14 cellular contexts compared by ENCODE assay signal in genomic region chr14:90091393-90091792, GRCh38. TPM values are rescaled to one million over a fixed set of nuclear protein-coding genes. Genes with fewer than 3 reads are reported as not detected.
DNase-seq lines count a peak whose midpoint lies in the region; ATAC-seq and TF ChIP-seq lines count a peak whose summit lies in the region.
"Had no signal": no experiment of that assay in that cellular context is flagged by ENCODE, and none has a peak within 500 bp of the region (broad histone marks: within the 10 kb centered on the region; RNA-seq: fewer than 3 reads in every experiment).

No MANE protein-coding gene starts in this region.

- DNase-seq in NCI-H748 (lab: John Stamatoyannopoulos, UW; ENCODE audit: unreplicated experiment) (peak; percentile 22), NCI-H748 treated with DMSO at 0.1 percent for 48 hours (lab: John Stamatoyannopoulos, UW) (no peak), RWPE2 (ENCODE audit: low spot score) (no peak), fibroblast of the conjunctiva (ENCODE audit: low read depth) (peak; percentile 50), stromal cell of bone marrow (ENCODE audit: low read depth) (peak; percentile 35), NCI-H1436 (lab: John Stamatoyannopoulos, UW) (no peak), GF-D8 (lab: John Stamatoyannopoulos, UW) (no peak), dorsolateral prefrontal cortex (no peak)
- DNase-seq: DND-41, sigmoid colon had no signal

- H3K9me3 ChIP-seq in RWPE2 (ENCODE audit: severe bottlenecking) = no peaks in the 10 kb centered on the region
- H3K9me3 ChIP-seq: A549, gastroesophageal sphincter, sigmoid colon had no signal

- peaks cover 2% of the 10 kb centered on the region for H3K4me1 ChIP-seq in RWPE2 (ENCODE audit: insufficient read depth, poor library complexity, severe bottlenecking)
- H3K4me1 ChIP-seq: A549 had no signal

- no peak overlapping the region for H3K4me3 ChIP-seq in RWPE2 (ENCODE audit: severe bottlenecking)
- H3K4me3 ChIP-seq in dorsolateral prefrontal cortex = no peak overlapping the region
- H3K4me3 ChIP-seq: A549, cardiac muscle cell, gastroesophageal sphincter, sigmoid colon had no signal

- no peaks in the 10 kb centered on the region for H3K27me3 ChIP-seq in RWPE2 (ENCODE audit: insufficient read depth, poor library complexity, severe bottlenecking)
- no peaks in the 10 kb centered on the region for H3K27me3 ChIP-seq in dorsolateral prefrontal cortex
- H3K27me3 ChIP-seq: cardiac muscle cell, gastroesophageal sphincter, sigmoid colon had no signal

- H3K36me3 ChIP-seq in RWPE2 (ENCODE audit: low read depth) = no peaks in the 10 kb centered on the region
- H3K36me3 ChIP-seq: cardiac muscle cell, gastroesophageal sphincter, sigmoid colon had no signal

- peak; percentile 41 for ATAC-seq in RWPE2 (ENCODE audit: low read depth)
- ATAC-seq: A549, gastroesophageal sphincter had no signal

- H3K27ac ChIP-seq in RWPE2 (ENCODE audit: poor library complexity, severe bottlenecking) (no peak overlapping the region), dorsolateral prefrontal cortex (no peak overlapping the region)
- H3K27ac ChIP-seq: A549, cardiac muscle cell, gastroesophageal sphincter, sigmoid colon had no signal

- intact Hi-C loops in dorsolateral prefrontal cortex (cut with DNase I) = no loop called here

- TF ChIP-seq CTCF in RWPE2 (IDR thresholded peaks at IDR 0.05; ENCODE audit: poor library complexity, severe bottlenecking) (no peak), dorsolateral prefrontal cortex (IDR thresholded peaks at IDR 0.05 in 54 of 56, conservative IDR thresholded peaks at IDR 0.05 in 2 of 56; ENCODE audit: low read depth in 1 of 56, partially characterized antibody in 56 of 56) (no peak)

RNA-seq across cellular contexts. Expression of gene KCNK13, which starts 29.6 kb away (rescaled TPM):
- total RNA-seq in dorsolateral prefrontal cortex = 1 to 10 TPM in 95 of 120 experiments, under 1 TPM in 25; 0.60 to 4.1 (median 1.4) TPM
- total RNA-seq: HT-29 had no signal

Comparison
In these comparisons a context has a peak if more than half of its experiments do, and no peak if none do; other contexts are left out.
1. DNase-seq: peak in NCI-H748 (single experiment), fibroblast of the conjunctiva (single experiment) and stromal cell of bone marrow (single experiment); none in NCI-H748 treated with DMSO at 0.1 percent for 48 hours (single experiment), RWPE2 (single experiment), NCI-H1436 (single experiment), GF-D8 (single experiment) and dorsolateral prefrontal cortex (0 of 10).